Comparison of ENCODE assay signal across 23 cellular contexts in genomic region chr3:29520764-29521163, GRCh38.
"Had no signal": no experiment of that assay in that cellular context is flagged by ENCODE, and none has a peak within 500 bp of the region (broad histone marks: within the 10 kb centered on the region; RNA-seq: fewer than 3 reads in every experiment).

No MANE protein-coding gene starts in this region.

- H3K9me3 ChIP-seq: adrenal gland had no signal

- H3K27ac ChIP-seq: PC-9 had no signal

- DNase-seq: activated CD4-positive, alpha-beta memory T cell treated with anti-CD3 and anti-CD28 coated beads, Interleukin-2, amount 10 ng/mL, durations not matched to agents 7 days and 5 days; activated CD4-positive, alpha-beta T cell treated with anti-CD3 and anti-CD28 coated beads, Interleukin-2, amount 50 U/mL, for 1 hour; activated CD4-positive, CD25-positive, alpha-beta regulatory T cell; activated naive CD4-positive, alpha-beta T cell treated with anti-CD3 and anti-CD28 coated beads, Interleukin-2, amount 50 U/mL, for 16 hours; activated naive CD8-positive, alpha-beta T cell treated with anti-CD3 and anti-CD28 coated beads, Interleukin-2, amount 10 ng/mL, durations not matched to agents 7 days and 5 days; activated T-cell treated with anti-CD3 and anti-CD28 coated beads for 4 hours; activated T-cell treated with anti-CD3 and anti-CD28 coated beads, Interleukin-2, amount 50 U/mL, for 72 hours; adrenal gland; anterior cingulate cortex; central memory CD4-positive, alpha-beta T cell; Karpas-422; MM.1S; NCI-H1105; NCI-H1436; NCI-H1694 treated with DMSO at 0.1 percent for 48 hours; NCI-H2029 treated with DMSO at 0.1 percent for 48 hours; NCI-H446; NCI-H524; PC-9; SIG-M5; T-helper 17 cell; T1000 had no signal

- H3K4me3 ChIP-seq: adrenal gland, K562, PC-9 had no signal

- ATAC-seq: activated T-cell treated with anti-CD3 and anti-CD28 coated beads, Interleukin-2, amount 50 U/mL, for 72 hours; K562; T-helper 17 cell had no signal

- H3K27me3 ChIP-seq: adrenal gland had no signal

- H3K4me2 ChIP-seq: PC-9 had no signal

- H3K36me3 ChIP-seq: adrenal gland had no signal

- H2AFZ ChIP-seq: PC-9 had no signal
